In genomic region chr13:27018882-27019281, GRCh38 we compare ENCODE assay signal across 17 cellular contexts.
DNase-seq lines count a peak whose midpoint lies in the region; ATAC-seq and TF ChIP-seq lines count a peak whose summit lies in the region.
"Had no signal": no experiment of that assay in that cellular context is flagged by ENCODE, and none has a peak within 500 bp of the region (broad histone marks: within the 10 kb centered on the region; RNA-seq: fewer than 3 reads in every experiment).

No MANE protein-coding gene starts in this region.

- H2BK15ac ChIP-seq in IMR-90 (ENCODE audit: low read depth, low read length), result no peak overlapping the region
- H2BK15ac ChIP-seq in neuronal stem cell (ENCODE audit: low read length), result no peak overlapping the region

- POLR2A ChIA-PET in IMR-90 (lab: Charles Lee; ENCODE audit: unreplicated experiment), result no interaction called here

- H2BK20ac ChIP-seq in IMR-90 (ENCODE audit: low read depth, low read length), result no peak overlapping the region

- no peak overlapping the region for H4K91ac ChIP-seq in IMR-90 (ENCODE audit: insufficient read depth, low read depth, low read length)
- H4K91ac ChIP-seq in neuronal stem cell (ENCODE audit: low read depth, low read length, poor library complexity), result no peak overlapping the region

- no peak overlapping the region for H2BK12ac ChIP-seq in neuronal stem cell (ENCODE audit: low read length)

- H2AK5ac ChIP-seq in IMR-90 (ENCODE audit: low read depth, low read length), result no peak overlapping the region; the same call in 1 of the 2 replicates
- H2AK5ac ChIP-seq in neuronal stem cell (ENCODE audit: low read depth, low read length), result no peak overlapping the region

- H3K9ac ChIP-seq in IMR-90 (ENCODE audit: low read depth, low read length), result no peak overlapping the region
- H3K9ac ChIP-seq in endodermal cell (ENCODE audit: extremely low read depth, low read length, poor library complexity, severe bottlenecking), result no peak overlapping the region
- H3K9ac ChIP-seq in neuronal stem cell (ENCODE audit: low read depth, low read length, poor library complexity), result no peak overlapping the region

- H3K27me3 ChIP-seq in IMR-90 (ENCODE audit: control insufficient read depth, insufficient read depth, low read length) (no peaks in the 10 kb centered on the region), endodermal cell (ENCODE audit: control insufficient read depth, insufficient read depth, low read length, poor library complexity, severe bottlenecking) (peaks cover 11% of the 10 kb centered on the region), neuronal stem cell (ENCODE audit: control insufficient read depth in 3 of 3, insufficient read depth in 3 of 3, low read depth in 1 of 3, low read length in 3 of 3) (peaks cover 0 to 9% (median 0%) of the 10 kb centered on the region in 3 experiments)
- H3K27me3 ChIP-seq: SJSA1 had no signal

- intact Hi-C loops in IMR-90 (cut with micrococcal nuclease) (no loop called here), posterior vena cava (cut with DNase I) (no loop called here)

- H3K4me2 ChIP-seq in IMR-90 (ENCODE audit: low read depth, low read length), result peak overlapping the region; percentile 55; the same call in 1 of the 2 replicates
- H3K4me2 ChIP-seq in neuronal stem cell (ENCODE audit: insufficient read depth, low read length, poor library complexity, severe bottlenecking), result no peak overlapping the region

- TF ChIP-seq CTCF in IMR-90 (conservative IDR thresholded peaks at IDR 0.05; ENCODE audit: low read depth, low read length) (no peak), endodermal cell (conservative IDR thresholded peaks at IDR 0.05) (no peak), nephron progenitor cell (IDR thresholded peaks at IDR 0.05) (no peak)

- H3K4ac ChIP-seq in IMR-90 (ENCODE audit: low read depth, low read length) (no peak overlapping the region), neuronal stem cell (ENCODE audit: low read length) (no peak overlapping the region)

- H4K5ac ChIP-seq in IMR-90 (ENCODE audit: low read depth, low read length), result peak overlapping the region; percentile 82

- no peak for TF ChIP-seq RAD21 in IMR-90 (IDR thresholded peaks at IDR 0.05; ENCODE audit: low read length)

- peaks cover 20% of the 10 kb centered on the region for H3K4me1 ChIP-seq in IMR-90 (ENCODE audit: control insufficient read depth, insufficient read depth, low read length)
- H3K4me1 ChIP-seq in endodermal cell (ENCODE audit: control insufficient read depth, insufficient read depth, low read length), result peaks cover 8% of the 10 kb centered on the region
- H3K4me1 ChIP-seq in neuronal stem cell (ENCODE audit: control insufficient read depth in 2 of 2, insufficient read depth in 1 of 2, low read depth in 1 of 2, low read length in 2 of 2), result peaks cover 2 to 6% of the 10 kb centered on the region in 2 donors

- H3K56ac ChIP-seq in IMR-90 (ENCODE audit: extremely low read depth, insufficient read depth, low read length), result no peak overlapping the region

- H3K18ac ChIP-seq in IMR-90 (ENCODE audit: low read depth, low read length) (peak overlapping the region; percentile 24; the same call in 1 of the 2 replicates), neuronal stem cell (ENCODE audit: low read length) (no peak overlapping the region)

- no peak overlapping the region for H3K4me3 Mint-ChIP-seq in endodermal cell
- H3K4me3 Mint-ChIP-seq in nephron progenitor cell, result peak overlapping the region; percentile 9
- H3K4me3 Mint-ChIP-seq: CD8-positive, alpha-beta T cell had no signal

- H3K79me1 ChIP-seq in IMR-90 (ENCODE audit: low read depth in 1 of 2, low read length in 2 of 2), result no peaks in the 10 kb centered on the region
- H3K79me1 ChIP-seq in neuronal stem cell (ENCODE audit: low read depth, low read length), result no peaks in the 10 kb centered on the region

- H3K9me3 ChIP-seq in IMR-90 (ENCODE audit: control insufficient read depth, insufficient read depth, low read length) (no peaks in the 10 kb centered on the region), endodermal cell (ENCODE audit: control insufficient read depth, low read length) (no peaks in the 10 kb centered on the region), neuronal stem cell (replicated peaks in 1 of 2; ENCODE audit: control insufficient read depth in 2 of 2, insufficient read depth in 1 of 2, low read depth in 1 of 2, low read length in 2 of 2) (no peaks in the 10 kb centered on the region)
- H3K9me3 ChIP-seq: SJSA1 had no signal

- no peak overlapping the region for H2BK5ac ChIP-seq in IMR-90 (ENCODE audit: low read depth, low read length, poor library complexity, severe bottlenecking)
- H2BK5ac ChIP-seq in neuronal stem cell (ENCODE audit: low read length), result no peak overlapping the region

- no TSS peak for BruUV-seq in IMR-90 (replicated peaks; lab: Mats Ljungman, UMichigan)

- peaks cover 9% of the 10 kb centered on the region; the same call in 1 of the 2 replicates for H3K9me1 ChIP-seq in IMR-90 (ENCODE audit: insufficient read depth, low read length)

- DNase-seq in IMR-90, result no peak
- DNase-seq in endodermal cell, result peak; percentile 52
- DNase-seq in nephron progenitor cell, result no peak
- no peak for DNase-seq in posterior vena cava (ENCODE audit: low spot score)
- DNase-seq in superior temporal gyrus (ENCODE audit: extremely low spot score), result no peak
- no peak for DNase-seq in neuronal stem cell (ENCODE audit: low spot score)
- DNase-seq: CD8-positive, alpha-beta T cell; GF-D8; KG1; NCI-H1048; NCI-H2107; NCI-H226; NCI-H69; NK-92 treated with Interleukin-12 subunit alpha and Interleukin-12 subunit beta, amount 100 ng/mL, for 24 hours; OCI-M1 had no signal

- H3K4me1 Mint-ChIP-seq in endodermal cell (peaks cover 15% of the 10 kb centered on the region), nephron progenitor cell (peaks cover 54% of the 10 kb centered on the region)

- H3K9me3 Mint-ChIP-seq in endodermal cell, result peaks cover 6% of the 10 kb centered on the region
- no peaks in the 10 kb centered on the region for H3K9me3 Mint-ChIP-seq in nephron progenitor cell
- H3K9me3 Mint-ChIP-seq: CD8-positive, alpha-beta T cell had no signal

- no peaks in the 10 kb centered on the region for H3K27me3 Mint-ChIP-seq in endodermal cell (ENCODE audit: insufficient read depth)
- H3K27me3 Mint-ChIP-seq in nephron progenitor cell (ENCODE audit: low read depth, poor library complexity), result peaks cover 13% of the 10 kb centered on the region

- CTCF ChIA-PET in IMR-90 (lab: Yijun Ruan, JAX), result no interaction called here

- TF ChIP-seq POLR2A in IMR-90 (IDR thresholded peaks at IDR 0.05; ENCODE audit: low read depth, low read length), result no peak

- H3K27ac Mint-ChIP-seq in endodermal cell (no peak overlapping the region), nephron progenitor cell (no peak overlapping the region)
- H3K27ac Mint-ChIP-seq: CD8-positive, alpha-beta T cell had no signal

- no peaks in the 10 kb centered on the region for H3K36me3 Mint-ChIP-seq in endodermal cell (ENCODE audit: low read depth)
- no peaks in the 10 kb centered on the region for H3K36me3 Mint-ChIP-seq in nephron progenitor cell (ENCODE audit: low read depth)
- H3K36me3 Mint-ChIP-seq: CD8-positive, alpha-beta T cell had no signal

- H2AK9ac ChIP-seq in IMR-90 (replicated peaks; ENCODE audit: low read depth, low read length, poor library complexity), result no peak overlapping the region

- H2AFZ ChIP-seq in IMR-90 (replicated peaks; ENCODE audit: low read length, poor library complexity) (no peak overlapping the region), neuronal stem cell (ENCODE audit: low read length) (no peak overlapping the region)

- WGBS in IMR-90 (ENCODE audit: extremely low coverage in 2 of 2, insufficient read length in 1 of 2), 2 experiments, result 25% methylated on average over 2 of the region's 5 CpGs; no CpG with 5 or more reads in 1 of the 2 experiments
- 44 to 49% methylated on average over 5 of the region's 5 CpGs for WGBS in endodermal cell (ENCODE audit: insufficient coverage in 1 of 2, insufficient read length in 1 of 2), 2 experiments
- no CpG with 5 or more reads among the region's 5 CpGs for WGBS in neuronal stem cell (ENCODE audit: extremely low coverage in 2 of 2, insufficient read length in 2 of 2, insufficient replicate concordance in 1 of 2), 2 donors

- peak overlapping the region; percentile 14; the same call in 1 of the 2 replicates for H3K27ac ChIP-seq in IMR-90 (ENCODE audit: insufficient read depth, low read length)
- H3K27ac ChIP-seq in endodermal cell (ENCODE audit: low read depth, low read length), result no peak overlapping the region
- H3K27ac ChIP-seq in neuronal stem cell (replicated peaks; ENCODE audit: low read length), result no peak overlapping the region
- H3K27ac ChIP-seq: SJSA1 had no signal

- H3K14ac ChIP-seq in IMR-90 (replicated peaks; ENCODE audit: low read depth, low read length) (no peak overlapping the region), neuronal stem cell (ENCODE audit: low read length) (no peak overlapping the region)

- in situ Hi-C loops in IMR-90 (cut with MboI; ENCODE audit: low sequenced_read_pairs), result no loop called here

- H4K8ac ChIP-seq in IMR-90 (ENCODE audit: low read depth in 2 of 2, low read length in 2 of 2) (no peak overlapping the region), neuronal stem cell (ENCODE audit: low read depth, low read length) (no peak overlapping the region)

- no peaks in the 10 kb centered on the region for H3K36me3 ChIP-seq in IMR-90 (ENCODE audit: control insufficient read depth, insufficient read depth, low read length)
- H3K36me3 ChIP-seq in endodermal cell (ENCODE audit: control insufficient read depth, insufficient read depth, low read length), result no peaks in the 10 kb centered on the region
- H3K36me3 ChIP-seq in neuronal stem cell (replicated peaks in 1 of 2; ENCODE audit: control insufficient read depth in 2 of 2, insufficient read depth in 2 of 2, low read length in 2 of 2), result no peaks in the 10 kb centered on the region
- H3K36me3 ChIP-seq: SJSA1 had no signal

- H3K23ac ChIP-seq in IMR-90 (ENCODE audit: low read depth, low read length) (no peak overlapping the region), neuronal stem cell (ENCODE audit: low read depth, low read length, poor library complexity) (no peak overlapping the region)

- dilution Hi-C loops in IMR-90 (cut with HindIII; ENCODE audit: low sequenced_read_pairs, unreplicated experiment), result no loop called here

- H3K4me3 ChIP-seq in IMR-90 (ENCODE audit: insufficient read depth, low read depth, low read length), result no peak overlapping the region
- no peak overlapping the region for H3K4me3 ChIP-seq in endodermal cell (ENCODE audit: low read length)
- no peak overlapping the region for H3K4me3 ChIP-seq in neuronal stem cell (ENCODE audit: low read length in 2 of 2)
- H3K4me3 ChIP-seq: SJSA1 had no signal

- peaks cover 13% of the 10 kb centered on the region for H4K20me1 ChIP-seq in IMR-90 (ENCODE audit: insufficient read depth, low read length)

- ATAC-seq in IMR-90 (ENCODE audit: low read depth), result no peak
- no peak for ATAC-seq in HG02840 (IDR thresholded peaks at IDR 0.05; ENCODE audit: low FRiP score, unreplicated experiment)
- ATAC-seq: CD8-positive, alpha-beta T cell had no signal

- H2BK120ac ChIP-seq in IMR-90 (ENCODE audit: low read depth, low read length) (0 out of 2 replicates have a peak overlapping the region, but pooled peaks have one; percentile 30), neuronal stem cell (ENCODE audit: low read depth, low read length) (no peak overlapping the region)

TF ChIP-seq in IMR-90, 13 proteins besides CTCF, POLR2A, EP300 and RAD21 (continues in another document):
- no peak for TF ChIP-seq MXI1 (IDR thresholded peaks at IDR 0.05; ENCODE audit: borderline replicate concordance, low read depth, low read length)
- no peak for TF ChIP-seq RFX5 (IDR thresholded peaks at IDR 0.05; ENCODE audit: low read depth, low read length)
